In the genomic region with DNA sequence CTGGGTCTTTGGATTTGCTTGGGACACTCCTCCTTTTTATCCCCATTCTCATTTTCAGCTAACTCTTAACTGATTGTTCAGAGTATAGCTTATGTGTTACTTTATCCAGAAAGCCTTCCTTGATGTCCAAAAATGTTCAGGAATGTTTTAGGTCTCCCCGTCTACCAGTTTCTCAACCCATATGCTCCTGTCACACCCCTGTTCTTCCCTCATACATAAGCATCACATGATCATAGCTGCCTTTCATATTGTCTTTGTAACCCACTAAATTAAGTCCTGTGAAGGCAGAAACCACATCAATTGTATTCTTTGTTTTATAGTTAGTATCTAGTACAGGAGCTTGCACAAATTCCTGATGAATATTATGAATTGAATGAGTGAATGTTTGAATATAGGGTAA, we compare ENCODE assay signal across 19 cellular contexts.
"Had no signal": no experiment of that assay in that cellular context is flagged by ENCODE, and none has a peak within 500 bp of the region (broad histone marks: within the 10 kb centered on the region; RNA-seq: fewer than 3 reads in every experiment).

No MANE protein-coding gene starts in this region.

- H3K4me3 ChIP-seq: colonic mucosa, tibial nerve had no signal

- H3K27me3 ChIP-seq: brain microvascular endothelial cell, colonic mucosa, neutrophil, tibial nerve had no signal

- H3K9me3 ChIP-seq: colonic mucosa, neutrophil, tibial nerve had no signal

- H3K27ac ChIP-seq: brain microvascular endothelial cell, colonic mucosa, neutrophil, tibial nerve, VCaP had no signal

- H3K4me1 ChIP-seq: colonic mucosa, tibial nerve had no signal

- ATAC-seq: activated naive CD8-positive, alpha-beta T cell treated with anti-CD3 and anti-CD28 coated beads, Interleukin-2, amount 50 U/mL, for 24 hours; natural killer cell; T-helper 17 cell had no signal

- DNase-seq: activated CD4-positive, alpha-beta T cell treated with anti-CD3 and anti-CD28 coated beads, Interleukin-2, amount 50 U/mL, for 1 hour; activated CD4-positive, CD25-positive, alpha-beta regulatory T cell treated with anti-CD3 and anti-CD28 coated beads, Interleukin-2, amount 50 U/mL, for 72 hours; activated CD8-positive, alpha-beta memory T cell treated with anti-CD3 and anti-CD28 coated beads, Interleukin-2, amount 50 U/mL, for 4 hours; activated effector memory CD4-positive, alpha-beta T cell treated with Interleukin-2 at 50 U/mL for 16 hours; activated naive CD4-positive, alpha-beta T cell treated with anti-CD3 and anti-CD28 coated beads, Interleukin-2, amount 10 ng/mL, durations not matched to agents 7 days and 5 days; activated naive CD8-positive, alpha-beta T cell treated with anti-CD3 and anti-CD28 coated beads, Interleukin-2, amount 50 U/mL, for 24 hours; activated T-cell treated with anti-CD3 and anti-CD28 coated beads, Interleukin-2, amount 50 U/mL, for 48 hours; anterior cingulate cortex; brain microvascular endothelial cell; central memory CD4-positive, alpha-beta T cell; colonic mucosa; endodermal cell; head of caudate nucleus; natural killer cell; stimulated activated CD4-positive, alpha-beta T cell treated with anti-CD3 and anti-CD28 coated beads, Interleukin-2, amount 100 ng/mL, for 24 hours; T-helper 17 cell had no signal

- H3K36me3 ChIP-seq: brain microvascular endothelial cell, colonic mucosa, neutrophil, tibial nerve had no signal
